ENCODE assay signal across 12 cellular contexts in genomic region chr9:124800306-124801259, GRCh38. TPM values are rescaled to one million over a fixed set of nuclear protein-coding genes. Genes with fewer than 3 reads are reported as not detected.
DNase-seq lines count a peak whose midpoint lies in the region; ATAC-seq and TF ChIP-seq lines count a peak whose summit lies in the region.
"Had no signal": no experiment of that assay in that cellular context is flagged by ENCODE, and none has a peak within 500 bp of the region (broad histone marks: within the 10 kb centered on the region; RNA-seq: fewer than 3 reads in every experiment).

No MANE protein-coding gene starts in this region.

- H3K27ac ChIP-seq in esophagus (ENCODE audit: low read depth in 2 of 2, low read length in 1 of 2) (peak overlapping the region; percentile 7 to 61), sigmoid colon (peak overlapping the region; percentile 7 to 32 (median 14)), prostate gland (no peak overlapping the region)

- H3K9me3 ChIP-seq in esophagus (ENCODE audit: control insufficient read depth in 2 of 2, insufficient read depth in 1 of 2, low read depth in 1 of 2, low read length in 1 of 2), result no peaks in the 10 kb centered on the region
- H3K9me3 ChIP-seq in sigmoid colon, result no peaks in the 10 kb centered on the region
- no peaks in the 10 kb centered on the region for H3K9me3 ChIP-seq in prostate gland
- H3K9me3 ChIP-seq: pancreas had no signal

- intact Hi-C loops in sigmoid colon (cut with DNase I) (no loop called here), prostate gland (cut with DNase I) (no loop called here)

- ATAC-seq in GM18508 (IDR thresholded peaks at IDR 0.05; ENCODE audit: insufficient read depth, unreplicated experiment) (peak; percentile 56), GM18858 (IDR thresholded peaks at IDR 0.05; ENCODE audit: unreplicated experiment) (no peak)

- no peaks in the 10 kb centered on the region for H3K36me3 ChIP-seq in esophagus (ENCODE audit: control insufficient read depth in 2 of 2, insufficient read depth in 2 of 2, low read length in 1 of 2)
- peaks cover 0 to 20% (median 7%) of the 10 kb centered on the region in 4 donors for H3K36me3 ChIP-seq in sigmoid colon
- H3K36me3 ChIP-seq in prostate gland, result no peaks in the 10 kb centered on the region
- H3K36me3 ChIP-seq: pancreas had no signal

- TF ChIP-seq POLR2A in sigmoid colon (IDR thresholded peaks at IDR 0.05) (no peak), erythroblast (IDR thresholded peaks at IDR 0.05; ENCODE audit: low read length) (no peak), prostate gland (IDR thresholded peaks at IDR 0.05) (no peak)

- H3K4me1 ChIP-seq in esophagus (ENCODE audit: control insufficient read depth in 2 of 2, insufficient read depth in 2 of 2, low read length in 1 of 2) (peaks cover 15 to 16% of the 10 kb centered on the region in 2 donors), sigmoid colon (peaks cover 0 to 45% (median 36%) of the 10 kb centered on the region in 4 donors), prostate gland (replicated peaks) (no peaks in the 10 kb centered on the region)

- H3K4me3 ChIP-seq in esophagus (ENCODE audit: low read depth in 1 of 2, low read length in 2 of 2) (no peak overlapping the region), sigmoid colon (no peak overlapping the region), prostate gland (no peak overlapping the region)
- H3K4me3 ChIP-seq: pancreas had no signal

- no peak for TF ChIP-seq EP300 in sigmoid colon (IDR thresholded peaks at IDR 0.05)

- TF ChIP-seq CTCF in sigmoid colon (IDR thresholded peaks at IDR 0.05), result no peak
- TF ChIP-seq CTCF in prostate gland (IDR thresholded peaks at IDR 0.05), result no peak

- DNase-seq in NCI-H446 treated with DMSO at 0.1 percent for 48 hours (lab: John Stamatoyannopoulos, UW) (peak; percentile 35), sigmoid colon (no peak), SKM-1 treated with dmso at 0.1 percent for 144 hours (lab: John Stamatoyannopoulos, UW; ENCODE audit: unreplicated experiment) (no peak), erythroblast (lab: John Stamatoyannopoulos, UW) (no peak), prostate gland (ENCODE audit: low spot score) (no peak)
- DNase-seq: activated naive CD4-positive, alpha-beta T cell treated with anti-CD3 and anti-CD28 coated beads for 36 hours; glutamatergic neuron had no signal

- WGBS in esophagus, 2 donors, result 20 to 31% methylated on average over 15 of the region's 15 CpGs
- 68 to 75% methylated on average over 15 of the region's 15 CpGs for WGBS in sigmoid colon, 2 donors
- WGBS in prostate gland, result 22% methylated on average over 15 of the region's 15 CpGs

- no peaks in the 10 kb centered on the region for H3K27me3 ChIP-seq in esophagus (ENCODE audit: control insufficient read depth in 1 of 2, insufficient read depth in 2 of 2, low read length in 2 of 2)
- no peaks in the 10 kb centered on the region for H3K27me3 ChIP-seq in sigmoid colon
- no peaks in the 10 kb centered on the region for H3K27me3 ChIP-seq in prostate gland (replicated peaks; ENCODE audit: insufficient read depth)
- H3K27me3 ChIP-seq: pancreas had no signal

RNA-seq across cellular contexts. Expression of gene OLFML2A, which starts 23.6 kb away (rescaled TPM):
- polyA plus RNA-seq in esophagus (1 to 10 TPM; 3.7 to 5.2 TPM), sigmoid colon (1 to 10 TPM in 1 of 3 donors, under 1 TPM in 2; 0.46 to 3.4 (median 0.60) TPM)
- total RNA-seq in sigmoid colon (100 to 1,000 TPM in 1 of 4 donors, 10 to 100 TPM in 3; 60.0 to 147 (median 65.5) TPM), prostate gland (10 to 100 TPM; 16.7 to 18.5 TPM)
- total RNA-seq: activated naive CD4-positive, alpha-beta T cell treated with anti-CD3 and anti-CD28 coated beads for 36 hours had no signal

RNA-seq across cellular contexts. Expression of gene NR6A1, which starts 29.5 kb away (rescaled TPM):
- 1 to 10 TPM in 1 of 2 donors, under 1 TPM in 1; 0.68 to 1.4 TPM for polyA plus RNA-seq in esophagus
- total RNA-seq in sigmoid colon, result 1 to 10 TPM; 1.2 to 3.0 (median 2.0) TPM
- polyA plus RNA-seq in sigmoid colon, result 1 to 10 TPM in 1 of 3 donors, under 1 TPM in 2; 0.60 to 1.8 (median 0.69) TPM
- 10 to 100 TPM in 1 of 2 donors, 1 to 10 TPM in 1; 1.3 to 53.7 TPM for total RNA-seq in prostate gland

RNA-seq across cellular contexts. Expression of gene WDR38, which starts 52.7 kb away (rescaled TPM):
- polyA plus RNA-seq in esophagus (not detected), sigmoid colon (not detected)
- total RNA-seq in sigmoid colon (not detected), prostate gland (not detected)
- total RNA-seq: activated naive CD4-positive, alpha-beta T cell treated with anti-CD3 and anti-CD28 coated beads for 36 hours; T-helper 1 cell treated with Interleukin-12 subunit alpha and Interleukin-12 subunit beta and Interleukin-4 antibody, amounts not matched to agents 30 ng/mL and 1 ng/mL, for 36 hours had no signal
- polyA plus RNA-seq: pancreas had no signal

Comparison
In these comparisons a context has a peak if more than half of its experiments do, and no peak if none do; other contexts are left out.
1. H3K27ac ChIP-seq: peak in esophagus (2 of 2) and sigmoid colon (4 of 4); none in prostate gland (0 of 2).